Comparison of ENCODE assay signal across 14 cellular contexts in the genomic region with DNA sequence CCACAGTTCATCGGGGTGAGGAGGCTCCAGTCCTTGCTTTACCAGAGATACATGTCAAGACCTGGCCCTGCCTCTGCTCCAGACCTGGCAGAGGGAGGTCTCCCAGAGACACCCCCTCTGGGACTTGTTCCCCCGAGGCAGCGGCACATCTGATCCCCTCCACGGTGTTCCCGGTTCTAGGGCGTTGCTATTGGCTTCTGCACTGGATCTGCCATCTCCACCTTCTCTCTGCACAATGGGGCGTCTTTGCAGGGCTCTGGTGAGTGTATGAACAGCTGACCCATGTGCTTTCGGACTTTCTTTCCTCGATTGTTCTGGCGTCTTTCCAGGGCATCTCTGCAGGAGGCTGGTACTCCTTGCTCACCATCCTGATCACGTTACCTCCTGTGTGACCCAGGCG.
DNase-seq lines count a peak whose midpoint lies in the region; ATAC-seq and TF ChIP-seq lines count a peak whose summit lies in the region.
"Had no signal": no experiment of that assay in that cellular context is flagged by ENCODE, and none has a peak within 500 bp of the region (broad histone marks: within the 10 kb centered on the region; RNA-seq: fewer than 3 reads in every experiment).

No MANE protein-coding gene starts in this region.

- no peak overlapping the region for H3K27ac ChIP-seq in left lung
- H3K27ac ChIP-seq: A549, C4-2B had no signal

- intact Hi-C loops in left lung (cut with DNase I): no loop called here

- H3K4me3 ChIP-seq in left lung: no peak overlapping the region
- H3K4me3 ChIP-seq: A549 had no signal

- H3K27me3 ChIP-seq in left lung: no peaks in the 10 kb centered on the region
- H3K27me3 ChIP-seq: BE2C had no signal

- DNase-seq in NCI-H1092 (lab: John Stamatoyannopoulos, UW): peak; percentile 17
- DNase-seq in NCI-H1092 treated with DMSO at 0.1 percent for 48 hours (lab: John Stamatoyannopoulos, UW): peak; percentile 29
- DNase-seq in islet precursor cell: peak; percentile 27
- peak; percentile 19 for DNase-seq in ureter (ENCODE audit: low spot score)
- no peak for DNase-seq in left lung
- DNase-seq: BE2C; CD4-positive, alpha-beta memory T cell; DND-41; GDM1; GOT3; H9 had no signal

- H3K36me3 ChIP-seq in left lung: no peaks in the 10 kb centered on the region
- H3K36me3 ChIP-seq: BE2C had no signal

- peaks cover 0 to 7% of the 10 kb centered on the region in 2 donors for H3K9me3 ChIP-seq in left lung
- H3K9me3 ChIP-seq: A549 had no signal

- ATAC-seq in SK-N-SH treated with all-trans-retinoic acid at 6 μM for 48 hours: no peak
- ATAC-seq in left lung: no peak
- ATAC-seq: A549 had no signal

- no peaks in the 10 kb centered on the region for H3K4me1 ChIP-seq in left lung
- H3K4me1 ChIP-seq: A549, BE2C had no signal

- no peak for TF ChIP-seq CTCF in left lung (IDR thresholded peaks at IDR 0.05)

TF ChIP-seq in SK-N-SH treated with all-trans-retinoic acid at 6 μM for 48 hours, 23 proteins besides CTCF, POLR2A, EP300 and RAD21:
- TF ChIP-seq GLIS3 (CRISPR knock-in tag; IDR thresholded peaks at IDR 0.05): no peak
- no peak for TF ChIP-seq RARB (CRISPR knock-in tag; IDR thresholded peaks at IDR 0.05)
- TF ChIP-seq ZFP3 (CRISPR knock-in tag; IDR thresholded peaks at IDR 0.05): no peak
- TF ChIP-seq CSRNP3 (CRISPR knock-in tag; IDR thresholded peaks at IDR 0.05): no peak
- TF ChIP-seq, protein P1, sequence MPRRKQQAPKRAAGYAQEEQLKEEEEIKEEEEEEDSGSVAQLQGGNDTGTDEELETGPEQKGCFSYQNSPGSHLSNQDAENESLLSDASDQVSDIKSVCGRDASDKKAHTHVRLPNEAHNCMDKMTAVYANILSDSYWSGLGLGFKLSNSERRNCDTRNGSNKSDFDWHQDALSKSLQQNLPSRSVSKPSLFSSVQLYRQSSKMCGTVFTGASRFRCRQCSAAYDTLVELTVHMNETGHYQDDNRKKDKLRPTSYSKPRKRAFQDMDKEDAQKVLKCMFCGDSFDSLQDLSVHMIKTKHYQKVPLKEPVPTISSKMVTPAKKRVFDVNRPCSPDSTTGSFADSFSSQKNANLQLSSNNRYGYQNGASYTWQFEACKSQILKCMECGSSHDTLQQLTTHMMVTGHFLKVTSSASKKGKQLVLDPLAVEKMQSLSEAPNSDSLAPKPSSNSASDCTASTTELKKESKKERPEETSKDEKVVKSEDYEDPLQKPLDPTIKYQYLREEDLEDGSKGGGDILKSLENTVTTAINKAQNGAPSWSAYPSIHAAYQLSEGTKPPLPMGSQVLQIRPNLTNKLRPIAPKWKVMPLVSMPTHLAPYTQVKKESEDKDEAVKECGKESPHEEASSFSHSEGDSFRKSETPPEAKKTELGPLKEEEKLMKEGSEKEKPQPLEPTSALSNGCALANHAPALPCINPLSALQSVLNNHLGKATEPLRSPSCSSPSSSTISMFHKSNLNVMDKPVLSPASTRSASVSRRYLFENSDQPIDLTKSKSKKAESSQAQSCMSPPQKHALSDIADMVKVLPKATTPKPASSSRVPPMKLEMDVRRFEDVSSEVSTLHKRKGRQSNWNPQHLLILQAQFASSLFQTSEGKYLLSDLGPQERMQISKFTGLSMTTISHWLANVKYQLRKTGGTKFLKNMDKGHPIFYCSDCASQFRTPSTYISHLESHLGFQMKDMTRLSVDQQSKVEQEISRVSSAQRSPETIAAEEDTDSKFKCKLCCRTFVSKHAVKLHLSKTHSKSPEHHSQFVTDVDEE (CRISPR knock-in tag; IDR thresholded peaks at IDR 0.05): no peak
- TF ChIP-seq ISL1 (CRISPR knock-in tag; IDR thresholded peaks at IDR 0.05): no peak
- TF ChIP-seq POU6F1 (CRISPR knock-in tag; IDR thresholded peaks at IDR 0.05; ENCODE audit: borderline replicate concordance, low read depth): no peak
- TF ChIP-seq ARNTL (CRISPR knock-in tag; IDR thresholded peaks at IDR 0.05; ENCODE audit: borderline replicate concordance, low read depth): no peak
- TF ChIP-seq ZNF70 (CRISPR knock-in tag; IDR thresholded peaks at IDR 0.05): no peak
- TF ChIP-seq, protein P2, sequence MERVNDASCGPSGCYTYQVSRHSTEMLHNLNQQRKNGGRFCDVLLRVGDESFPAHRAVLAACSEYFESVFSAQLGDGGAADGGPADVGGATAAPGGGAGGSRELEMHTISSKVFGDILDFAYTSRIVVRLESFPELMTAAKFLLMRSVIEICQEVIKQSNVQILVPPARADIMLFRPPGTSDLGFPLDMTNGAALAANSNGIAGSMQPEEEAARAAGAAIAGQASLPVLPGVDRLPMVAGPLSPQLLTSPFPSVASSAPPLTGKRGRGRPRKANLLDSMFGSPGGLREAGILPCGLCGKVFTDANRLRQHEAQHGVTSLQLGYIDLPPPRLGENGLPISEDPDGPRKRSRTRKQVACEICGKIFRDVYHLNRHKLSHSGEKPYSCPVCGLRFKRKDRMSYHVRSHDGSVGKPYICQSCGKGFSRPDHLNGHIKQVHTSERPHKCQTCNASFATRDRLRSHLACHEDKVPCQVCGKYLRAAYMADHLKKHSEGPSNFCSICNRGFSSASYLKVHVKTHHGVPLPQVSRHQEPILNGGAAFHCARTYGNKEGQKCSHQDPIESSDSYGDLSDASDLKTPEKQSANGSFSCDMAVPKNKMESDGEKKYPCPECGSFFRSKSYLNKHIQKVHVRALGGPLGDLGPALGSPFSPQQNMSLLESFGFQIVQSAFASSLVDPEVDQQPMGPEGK (CRISPR knock-in tag; IDR thresholded peaks at IDR 0.05; ENCODE audit: borderline replicate concordance): no peak
- no peak for TF ChIP-seq TCF4 (CRISPR knock-in tag; IDR thresholded peaks at IDR 0.05; ENCODE audit: borderline replicate concordance)
- no peak for TF ChIP-seq ZNF565 (CRISPR knock-in tag; conservative IDR thresholded peaks at IDR 0.05; ENCODE audit: low read depth)
- no peak for TF ChIP-seq ESRRG (CRISPR knock-in tag; IDR thresholded peaks at IDR 0.05)
- no peak for TF ChIP-seq BACH2 (CRISPR knock-in tag; IDR thresholded peaks at IDR 0.05; ENCODE audit: borderline replicate concordance)
TF ChIP-seq in SK-N-SH treated with all-trans-retinoic acid at 6 μM for 48 hours: peak in this region for 0.

Comparison
In these comparisons a context has a peak if more than half of its experiments do, and no peak if none do; other contexts are left out.
1. DNase-seq: peak in NCI-H1092 (single experiment), NCI-H1092 treated with DMSO at 0.1 percent for 48 hours (single experiment), islet precursor cell (single experiment) and ureter (single experiment); none in left lung (0 of 2).